8 cellular contexts compared by ENCODE assay signal in the genomic region with DNA sequence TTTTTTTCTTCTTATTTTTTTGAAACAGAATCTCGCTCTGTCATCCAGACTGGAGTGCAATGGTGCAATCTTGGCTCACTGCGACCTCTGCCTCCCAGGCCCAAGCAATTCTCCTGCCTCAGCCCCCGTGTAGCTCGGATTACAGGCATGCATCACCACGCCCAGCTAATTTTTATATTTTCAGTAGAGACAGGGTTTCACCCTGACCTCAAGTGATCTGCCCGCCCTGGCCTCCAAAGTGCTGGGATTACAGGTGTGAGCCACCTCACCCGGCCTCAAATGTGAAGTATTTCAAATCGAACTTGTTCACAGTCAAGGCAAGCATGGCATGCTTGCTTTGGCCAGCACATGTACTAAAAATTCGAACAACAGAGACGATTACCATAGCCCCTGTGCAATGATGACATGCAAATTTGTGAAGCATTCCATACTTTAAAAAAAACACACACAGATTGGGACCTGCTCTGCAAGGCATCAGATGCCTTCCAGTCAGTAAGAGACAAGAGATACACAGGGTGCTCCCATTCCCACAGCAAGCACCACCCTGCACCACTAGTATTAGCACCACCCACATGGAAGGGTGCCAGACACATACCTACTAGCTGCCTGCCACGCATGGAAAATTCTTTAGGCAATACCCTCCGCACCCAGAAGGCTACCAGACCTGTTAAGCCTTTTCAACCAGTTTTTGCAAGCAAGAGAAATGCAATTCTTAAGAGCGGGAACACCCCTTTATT. TPM values are rescaled to one million over a fixed set of nuclear protein-coding genes. Genes with fewer than 3 reads are reported as not detected.
A peak's percentile ranks its signal among the peaks of the same experiment; 100 is the strongest.
DNase-seq lines count a peak whose midpoint lies in the region; ATAC-seq and TF ChIP-seq lines count a peak whose summit lies in the region.

No MANE protein-coding gene starts in this region.

- intact Hi-C loops in gastrocnemius medialis (cut with DNase I; ENCODE audit: low total_unique reads) = loop anchor here (5.0 kb wide), 1 partner anchor 34 kb away; no protein-coding TSS in a partner anchor

- peaks cover 92% of the 10 kb centered on the region for H3K4me1 Mint-ChIP-seq in activated CD8-positive, alpha-beta T cell treated with anti-CD3 and anti-CD28 coated beads, Interleukin-2, amount 10 ng/mL, durations not matched to agents 7 days and 5 days (ENCODE audit: low read depth)

- POLR2A ChIA-PET in activated CD8-positive, alpha-beta T cell treated with anti-CD3 and anti-CD28 coated beads, Interleukin-2, amount 10 ng/mL, durations not matched to agents 7 days and 5 days (lab: Charles Lee) = no interaction called here

- in situ Hi-C loops in ACHN (cut with HindIII; ENCODE audit: low pct_ligation_motif_present, low pct_unique_long_range_greater_than_20kb, low sequenced_read_pairs) = no loop called here
- in situ Hi-C loops in gastrocnemius medialis (cut with MboI; ENCODE audit: low sequenced_read_pairs in 4 of 4) = no loop called here

- ATAC-seq in activated CD8-positive, alpha-beta T cell treated with anti-CD3 and anti-CD28 coated beads, Interleukin-2, amount 10 ng/mL, durations not matched to agents 7 days and 5 days = no peak
- ATAC-seq in gastrocnemius medialis (peak; percentile 7 to 46), HG03469 (IDR thresholded peaks at IDR 0.05; ENCODE audit: unreplicated experiment) (no peak)

- no peaks in the 10 kb centered on the region for H3K9me3 Mint-ChIP-seq in activated CD8-positive, alpha-beta T cell treated with anti-CD3 and anti-CD28 coated beads, Interleukin-2, amount 10 ng/mL, durations not matched to agents 7 days and 5 days (ENCODE audit: insufficient read depth)

- H3K4me3 Mint-ChIP-seq in activated CD8-positive, alpha-beta T cell treated with anti-CD3 and anti-CD28 coated beads, Interleukin-2, amount 10 ng/mL, durations not matched to agents 7 days and 5 days = no peak overlapping the region

- DNase-seq in ACHN = peak; percentile 86
- peak; percentile 38 for DNase-seq in H4 (ENCODE audit: low spot score)
- no peak for DNase-seq in activated CD8-positive, alpha-beta T cell treated with anti-CD3 and anti-CD28 coated beads, Interleukin-2, amount 10 ng/mL, durations not matched to agents 7 days and 5 days
- DNase-seq in cardiac muscle cell (ENCODE audit: low read depth in 1 of 2, low spot score in 1 of 2) = peak; percentile 70 to 75
- DNase-seq in gastrocnemius medialis = peak in 1 of 2 donors; percentile 69
- DNase-seq in NOMO-1 treated with DMSO at 0.1 percent for 48 hours (lab: John Stamatoyannopoulos, UW; ENCODE audit: unreplicated experiment) = no peak
- no peak for DNase-seq in NCI-H446 (lab: John Stamatoyannopoulos, UW)

- H3K4me1 ChIP-seq in cardiac muscle cell (ENCODE audit: low read depth) = peaks cover 53% of the 10 kb centered on the region
- peaks cover 83 to 92% of the 10 kb centered on the region in 2 donors for H3K4me1 ChIP-seq in gastrocnemius medialis

- H3K36me3 ChIP-seq in cardiac muscle cell (no peaks in the 10 kb centered on the region), gastrocnemius medialis (no peaks in the 10 kb centered on the region)

- TF ChIP-seq POLR2A in gastrocnemius medialis (IDR thresholded peaks at IDR 0.05) = no peak

- H3K27ac ChIP-seq in cardiac muscle cell (peak overlapping the region; percentile 89), gastrocnemius medialis (peak overlapping the region; percentile 81 to 90 (median 81))

- TF ChIP-seq CTCF in cardiac muscle cell (IDR thresholded peaks at IDR 0.05; ENCODE audit: low read depth, low read length) = peak; percentile 17
- TF ChIP-seq CTCF in gastrocnemius medialis (IDR thresholded peaks at IDR 0.05 in 4 of 5, conservative IDR thresholded peaks at IDR 0.05 in 1 of 5) = no peak

- H3K27me3 ChIP-seq in cardiac muscle cell = no peaks in the 10 kb centered on the region
- H3K27me3 ChIP-seq in gastrocnemius medialis = no peaks in the 10 kb centered on the region

- H3K4me3 ChIP-seq in cardiac muscle cell (no peak overlapping the region), gastrocnemius medialis (no peak overlapping the region)

- H3K9me3 ChIP-seq in cardiac muscle cell (ENCODE audit: low read depth) (no peaks in the 10 kb centered on the region), gastrocnemius medialis (no peaks in the 10 kb centered on the region)

- peak overlapping the region; percentile 67 for H3K27ac Mint-ChIP-seq in activated CD8-positive, alpha-beta T cell treated with anti-CD3 and anti-CD28 coated beads, Interleukin-2, amount 10 ng/mL, durations not matched to agents 7 days and 5 days

- CTCF ChIA-PET in activated CD8-positive, alpha-beta T cell treated with anti-CD3 and anti-CD28 coated beads, Interleukin-2, amount 10 ng/mL, durations not matched to agents 7 days and 5 days (lab: Charles Lee) = no interaction called here

- H3K36me3 Mint-ChIP-seq in activated CD8-positive, alpha-beta T cell treated with anti-CD3 and anti-CD28 coated beads, Interleukin-2, amount 10 ng/mL, durations not matched to agents 7 days and 5 days (ENCODE audit: low read depth) = peaks cover 17% of the 10 kb centered on the region

- no peaks in the 10 kb centered on the region for H3K27me3 Mint-ChIP-seq in activated CD8-positive, alpha-beta T cell treated with anti-CD3 and anti-CD28 coated beads, Interleukin-2, amount 10 ng/mL, durations not matched to agents 7 days and 5 days (ENCODE audit: low read depth)

RNA-seq across cellular contexts. Expression of a gene that starts 47.2 kb away (rescaled TPM):
- 34.4 and 39.2 TPM in 2 replicates for total RNA-seq in H4 (2014; rRNA removed; shearing (Covaris generic))
- total RNA-seq in activated CD8-positive, alpha-beta T cell treated with anti-CD3 and anti-CD28 coated beads, Interleukin-2, amount 10 ng/mL, durations not matched to agents 7 days and 5 days = 100 to 1,000 TPM; 157 to 175 TPM
- total RNA-seq in cardiac muscle cell (70.1 and 111 TPM in 2 replicates), gastrocnemius medialis (10 to 100 TPM; 26.0 to 77.0 (median 55.0) TPM)
- polyA plus RNA-seq in cardiac muscle cell = 131 and 159 TPM in 2 replicates

Comparison
In these comparisons a context has a peak if more than half of its experiments do, and no peak if none do; other contexts are left out.
1. DNase-seq: peak in ACHN (single experiment), H4 (single experiment) and cardiac muscle cell (2 of 2); none in activated CD8-positive, alpha-beta T cell treated with anti-CD3 and anti-CD28 coated beads, Interleukin-2, amount 10 ng/mL, durations not matched to agents 7 days and 5 days (single experiment), NOMO-1 treated with DMSO at 0.1 percent for 48 hours (single experiment) and NCI-H446 (0 of 2).
2. ATAC-seq: peak in gastrocnemius medialis (2 of 2); none in activated CD8-positive, alpha-beta T cell treated with anti-CD3 and anti-CD28 coated beads, Interleukin-2, amount 10 ng/mL, durations not matched to agents 7 days and 5 days (single experiment) and HG03469 (single experiment).